In genomic region chr2:112137516-112138142, GRCh38 we compare ENCODE assay signal across 8 cellular contexts. TPM values are rescaled to one million over a fixed set of nuclear protein-coding genes. Genes with fewer than 3 reads are reported as not detected.
DNase-seq lines count a peak whose midpoint lies in the region; ATAC-seq and TF ChIP-seq lines count a peak whose summit lies in the region.

No MANE protein-coding gene starts in this region.

- POLR2A ChIA-PET in T-cell (lab: Charles Lee) = interaction anchor here in 1 of 2 donors (0.6 kb wide), 1 partner anchor 48 kb away, joined by 4 read pairs; no protein-coding TSS in a partner anchor

- peaks cover 8 to 17% (median 12%) of the 10 kb centered on the region in 3 donors for H3K4me1 Mint-ChIP-seq in T-cell

- peaks cover 6 to 36% of the 10 kb centered on the region in 2 donors for H3K27me3 Mint-ChIP-seq in T-cell

- no peak for TF ChIP-seq CTCF in omental fat pad (IDR thresholded peaks at IDR 0.05)

- H3K4me3 Mint-ChIP-seq in T-cell = peak overlapping the region; percentile 62 to 76 (median 70)

- DNase-seq in NCI-H2227 (lab: John Stamatoyannopoulos, UW; ENCODE audit: unreplicated experiment) = peak; percentile 38
- no peak for DNase-seq in NCI-H2227 treated with DMSO at 0.1 percent for 48 hours (lab: John Stamatoyannopoulos, UW)
- DNase-seq in T-cell = peak in 5 of 34 experiments; percentile 8 to 29 (median 17)
- peak; percentile 35 for DNase-seq in fibroblast of peridontal ligament (ENCODE audit: extremely low read depth)
- DNase-seq in omental fat pad (ENCODE audit: low spot score) = no peak
- DNase-seq in superior temporal gyrus (ENCODE audit: extremely low spot score) = no peak
- no peak for DNase-seq in GM19238 (ENCODE audit: insufficient read length, low spot score)

- H3K9me3 Mint-ChIP-seq in T-cell = peaks cover 3 to 11% (median 10%) of the 10 kb centered on the region in 3 donors

- CTCF ChIA-PET in T-cell (lab: Charles Lee) = interaction anchor here in 1 of 2 donors (1.2 kb wide), 1 partner anchor 122 kb away, joined by 3 read pairs; no protein-coding TSS in a partner anchor

- H3K36me3 Mint-ChIP-seq in T-cell = peaks cover 18% of the 10 kb centered on the region

- peak overlapping the region; percentile 49 to 61 for H3K27ac Mint-ChIP-seq in T-cell

- ATAC-seq in T-cell (replicated peaks in 1 of 4) (peak; percentile 40 to 72 (median 48)), omental fat pad (ENCODE audit: low FRiP score) (peak; percentile 55), HG03439 (IDR thresholded peaks at IDR 0.05; ENCODE audit: unreplicated experiment) (no peak)

RNA-seq across cellular contexts. Expression of gene FBLN7, which starts 0.6 kb away (rescaled TPM):
- 10 to 100 TPM; 11.9 to 68.5 (median 48.8) TPM for total RNA-seq in T-cell
- total RNA-seq in omental fat pad = 1 to 10 TPM in 3 of 4 donors, under 1 TPM in 1; 0.44 to 9.5 (median 7.2) TPM

Comparison
In these comparisons a context has a peak if more than half of its experiments do, and no peak if none do; other contexts are left out.
1. DNase-seq: peak in NCI-H2227 (single experiment) and fibroblast of peridontal ligament (single experiment); none in NCI-H2227 treated with DMSO at 0.1 percent for 48 hours (single experiment), omental fat pad (single experiment), superior temporal gyrus (single experiment) and GM19238 (single experiment).